23 cellular contexts compared by ENCODE assay signal in the genomic region with DNA sequence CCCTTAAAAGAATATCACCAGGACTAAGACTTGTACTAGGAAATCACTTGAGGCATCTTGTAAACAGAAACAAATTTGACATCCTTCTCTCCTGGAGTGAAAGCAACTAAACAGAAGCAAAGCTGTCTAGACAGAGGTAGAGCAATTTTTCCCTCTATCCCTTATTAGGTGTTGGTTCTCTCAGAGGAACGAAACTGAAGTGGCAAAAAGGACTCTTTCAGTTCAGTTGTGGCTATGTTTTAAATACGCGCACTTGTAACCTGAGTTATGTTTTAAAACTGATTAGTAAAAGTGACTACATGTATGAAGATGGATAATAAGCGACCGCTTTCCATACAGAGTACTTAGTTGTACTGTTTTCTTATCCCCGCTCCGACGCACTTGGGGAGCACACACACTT.
"Had no signal": no experiment of that assay in that cellular context is flagged by ENCODE, and none has a peak within 500 bp of the region (broad histone marks: within the 10 kb centered on the region; RNA-seq: fewer than 3 reads in every experiment).

No MANE protein-coding gene starts in this region.

- ATAC-seq: Panc1, PC-3 had no signal

- H3K4me2 ChIP-seq: SK-N-SH had no signal

- DNase-seq: Karpas-422, KG1, MG63, NCI-H1092, NCI-H1105 treated with DMSO at 0.1 percent for 48 hours, NCI-H1417 treated with DMSO at 0.1 percent for 48 hours, NCI-H146, NCI-H1694 treated with DMSO at 0.1 percent for 48 hours, NCI-H1930, NCI-H2081, NCI-H2107, NCI-H2171 treated with DMSO at 0.1 percent for 48 hours, NCI-H345, NCI-H446 treated with DMSO at 0.1 percent for 48 hours, NCI-H510A treated with DMSO at 0.1 percent for 48 hours, NCI-H526 treated with DMSO at 0.1 percent for 48 hours, NCI-H748 treated with DMSO at 0.1 percent for 48 hours, PC-3, SHP77, SK-N-SH, SW 1271 had no signal

- H3K9ac ChIP-seq: SK-N-SH had no signal

- H3K27ac ChIP-seq: RWPE1 had no signal

- H3K27me3 ChIP-seq: MG63 had no signal

- H3K9me3 ChIP-seq: MG63, SK-N-SH had no signal

- H3K36me3 ChIP-seq: MG63 had no signal

- H3K4me3 ChIP-seq: MG63 had no signal
